ENCODE assay signal across 8 cellular contexts in the genomic region with DNA sequence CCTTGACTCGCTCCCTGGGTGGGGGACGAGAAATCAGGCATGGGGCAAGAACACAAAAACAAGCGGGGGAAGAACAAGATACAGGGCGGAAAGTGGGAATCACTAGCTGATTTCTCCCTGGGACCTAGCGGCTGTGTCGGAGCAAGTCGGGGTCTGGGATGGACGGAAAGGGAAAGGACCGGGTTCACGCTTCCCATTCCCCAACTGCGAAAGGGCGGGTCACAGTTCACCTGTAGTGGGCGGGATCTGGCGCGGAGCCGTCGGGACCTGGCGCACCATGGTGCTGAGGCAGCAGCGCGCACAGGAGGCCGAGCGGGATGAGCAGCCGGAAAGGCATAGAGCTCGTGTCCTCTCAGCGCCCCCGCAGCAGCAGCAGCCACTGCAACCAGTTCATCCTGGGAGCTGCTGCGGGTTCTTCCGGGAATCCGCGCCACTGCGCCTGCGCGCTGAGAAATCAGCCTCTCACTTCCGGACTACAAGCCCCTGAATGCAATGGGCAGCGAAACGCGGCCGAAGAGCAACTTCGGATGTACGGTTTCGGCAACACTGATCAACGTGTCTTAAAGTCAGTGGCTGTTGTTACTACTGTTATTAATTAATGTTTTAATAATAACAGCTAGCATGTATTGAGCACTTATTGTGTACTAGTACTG. TPM values are rescaled to one million over a fixed set of nuclear protein-coding genes. Genes with fewer than 3 reads are reported as not detected.
DNase-seq lines count a peak whose midpoint lies in the region; ATAC-seq and TF ChIP-seq lines count a peak whose summit lies in the region.

A gene with protein sequence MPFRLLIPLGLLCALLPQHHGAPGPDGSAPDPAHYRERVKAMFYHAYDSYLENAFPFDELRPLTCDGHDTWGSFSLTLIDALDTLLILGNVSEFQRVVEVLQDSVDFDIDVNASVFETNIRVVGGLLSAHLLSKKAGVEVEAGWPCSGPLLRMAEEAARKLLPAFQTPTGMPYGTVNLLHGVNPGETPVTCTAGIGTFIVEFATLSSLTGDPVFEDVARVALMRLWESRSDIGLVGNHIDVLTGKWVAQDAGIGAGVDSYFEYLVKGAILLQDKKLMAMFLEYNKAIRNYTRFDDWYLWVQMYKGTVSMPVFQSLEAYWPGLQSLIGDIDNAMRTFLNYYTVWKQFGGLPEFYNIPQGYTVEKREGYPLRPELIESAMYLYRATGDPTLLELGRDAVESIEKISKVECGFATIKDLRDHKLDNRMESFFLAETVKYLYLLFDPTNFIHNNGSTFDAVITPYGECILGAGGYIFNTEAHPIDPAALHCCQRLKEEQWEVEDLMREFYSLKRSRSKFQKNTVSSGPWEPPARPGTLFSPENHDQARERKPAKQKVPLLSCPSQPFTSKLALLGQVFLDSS (minus strand): TSS at position 415 of the 653 bp plus-strand sequence. CDS start 78 bp downstream, at position 337.

- ATAC-seq in GM19351 (IDR thresholded peaks at IDR 0.05; ENCODE audit: unreplicated experiment) (peak; percentile 83), HG03558 (IDR thresholded peaks at IDR 0.05; ENCODE audit: extremely low read depth, unreplicated experiment) (peak; percentile 62), left lobe of liver (peak; percentile 87)

- TF ChIP-seq CTCF in BJ (IDR thresholded peaks at IDR 0.05; ENCODE audit: insufficient read depth, low read depth, low read length), result no peak

- CTCF ChIA-PET in BJ (lab: Yijun Ruan, JAX), result interaction anchor here (0.7 to 4.1 kb wide), 17 partner anchors 15 to 295 kb away, joined by 3 to 48 read pairs (median 5); no protein-coding TSS in a partner anchor

- POLR2A ChIA-PET in BJ (lab: Charles Lee), result interaction anchor here (0.5 to 0.6 kb wide), 2 partner anchors 34 to 133 kb away, joined by 3 to 4 read pairs; no protein-coding TSS in a partner anchor

- DNase-seq in BJ (ENCODE audit: low read depth), result peak; percentile 83
- peak; percentile 77 for DNase-seq in NCI-H748 treated with DMSO at 0.1 percent for 48 hours (lab: John Stamatoyannopoulos, UW)
- peak; percentile 90 for DNase-seq in activated CD4-positive, alpha-beta T cell treated with anti-CD3 and anti-CD28 coated beads, Interleukin-2, amount 50 U/mL, for 1 hour
- DNase-seq in dedifferentiated amniotic fluid mesenchymal stem cell (ENCODE audit: extremely low spot score), result peak; percentile 94
- peak; percentile 97 for DNase-seq in left lobe of liver (ENCODE audit: low spot score)
- DNase-seq in stimulated activated CD4-positive, alpha-beta T cell treated with anti-CD3 and anti-CD28 coated beads, Interleukin-2, amount 100 ng/mL, for 24 hours, result peak; percentile 92 to 94

- no peaks in the 10 kb centered on the region for H3K27me3 ChIP-seq in BJ (ENCODE audit: control insufficient read depth, insufficient read depth, low read length)

- peaks cover 1% of the 10 kb centered on the region; the same call in 1 of the 2 replicates for H3K36me3 ChIP-seq in BJ (ENCODE audit: control insufficient read depth, insufficient read depth, low read length)

- peak within 1 kb of the TSS; percentile 80 for H3K4me3 ChIP-seq in BJ (ENCODE audit: low read depth, low read length)

RNA-seq across cellular contexts. Expression of the gene that starts here (rescaled TPM):
- polyA plus RNA-seq in BJ (2011; rRNA removed), result 17.7 and 24.7 TPM in 2 replicates
- 10.0 and 10.2 TPM in 2 replicates for polyA minus RNA-seq in BJ (2011; rRNA and poly(A)+ RNA removed)
- total RNA-seq in left lobe of liver, result 26.0 TPM

Comparison
In these comparisons a context has a peak if more than half of its experiments do, and no peak if none do; other contexts are left out.
1. Peak in every context shown above with its lines: DNase-seq, ATAC-seq and H3K4me3 ChIP-seq.